Comparison of ENCODE assay signal across 1 cellular context in genomic region chr5:139273572-139274264, GRCh38.
TF ChIP-seq lines count a peak whose summit lies in the region.

No MANE protein-coding gene starts in this region.

TF ChIP-seq in K562, 482 proteins besides CTCF, POLR2A, EP300 and RAD21 (continued from another document and continues in another):
- TF ChIP-seq FOXO4 (CRISPR knock-in tag; IDR thresholded peaks at IDR 0.05) (no peak), BRCA1 (IDR thresholded peaks at IDR 0.05) (no peak), BRCA1 (CRISPR knock-in tag; IDR thresholded peaks at IDR 0.05) (no peak), HDAC2 (IDR thresholded peaks at IDR 0.05) (peak; percentile 29; the same call in 1 of the 2 replicates), BMI1 (IDR thresholded peaks at IDR 0.05; ENCODE audit: low read length) (no peak), SLC30A9 (CRISPR knock-in tag; IDR thresholded peaks at IDR 0.05) (no peak), ZBTB9 (CRISPR knock-in tag; IDR thresholded peaks at IDR 0.05) (peak; percentile 59; the same call in 1 of the 2 replicates), IRF2 (CRISPR knock-in tag; IDR thresholded peaks at IDR 0.05) (no peak), DLX4 (CRISPR knock-in tag; IDR thresholded peaks at IDR 0.05) (no peak), RNF2 (IDR thresholded peaks at IDR 0.05) (peak; percentile 86), SAFB (IDR thresholded peaks at IDR 0.05; ENCODE audit: borderline replicate concordance, low read depth, low read length) (peak; percentile 87; the same call in 1 of the 2 replicates), NFYB (IDR thresholded peaks at IDR 0.05; ENCODE audit: extremely low read depth, insufficient read length) (no peak), ZNF23 (CRISPR knock-in tag; IDR thresholded peaks at IDR 0.05) (no peak), ZNF140 (CRISPR knock-in tag; IDR thresholded peaks at IDR 0.05) (no peak), HMGXB4 (CRISPR knock-in tag; IDR thresholded peaks at IDR 0.05) (peak; percentile 66; the same call in 1 of the 2 replicates), PHF20 (IDR thresholded peaks at IDR 0.05; ENCODE audit: partially characterized antibody) (no peak), RREB1 (CRISPR knock-in tag; IDR thresholded peaks at IDR 0.05) (no peak), ZNF592 (IDR thresholded peaks at IDR 0.05) (no peak), GABPA (tag; conservative IDR thresholded peaks at IDR 0.05; ENCODE audit: low read depth) (peak; percentile 66), KDM1A (IDR thresholded peaks at IDR 0.05) (no peak; a peak in 1 of 4 replicates), MITF (IDR thresholded peaks at IDR 0.05) (peak; percentile 78; the same call in 1 of the 2 replicates), MED1 (CRISPR knock-in tag; IDR thresholded peaks at IDR 0.05; ENCODE audit: borderline replicate concordance) (no peak), TEAD1 (CRISPR knock-in tag; IDR thresholded peaks at IDR 0.05) (peak in 1 of 2 experiments; percentile 28; a peak in 1 of 4 replicates), MYNN (IDR thresholded peaks at IDR 0.05) (no peak), MYNN (CRISPR knock-in tag; IDR thresholded peaks at IDR 0.05) (no peak), MCM3 (IDR thresholded peaks at IDR 0.05) (no peak), CHD1 (IDR thresholded peaks at IDR 0.05; ENCODE audit: low read length) (no peak), YY1 (IDR thresholded peaks at IDR 0.05; ENCODE audit: borderline replicate concordance in 1 of 3, control insufficient read depth in 1 of 3, extremely low read depth in 1 of 3, insufficient read depth in 3 of 3, insufficient read length in 1 of 3, insufficient replicate concordance in 2 of 3, low read depth in 1 of 3, low read length in 2 of 3) (peak in 2 of 3 experiments; percentile 37 to 83), ZNF75A (CRISPR knock-in tag; IDR thresholded peaks at IDR 0.05) (no peak), RCOR1 (IDR thresholded peaks at IDR 0.05; ENCODE audit: borderline replicate concordance in 1 of 2, low read depth in 2 of 2, low read length in 2 of 2) (peak in 1 of 2 experiments; percentile 57; a peak in 1 of 4 replicates), JUNB (CRISPR knock-in tag; conservative IDR thresholded peaks at IDR 0.05) (no peak), ARID1B (IDR thresholded peaks at IDR 0.05) (peak; percentile 1; the same call in 1 of the 2 replicates), KLF6 (CRISPR knock-in tag; IDR thresholded peaks at IDR 0.05; ENCODE audit: borderline replicate concordance) (no peak), HCFC1 (IDR thresholded peaks at IDR 0.05; ENCODE audit: low read depth, low read length) (0 out of 2 replicates have a peak, but pooled peaks have one; percentile 9), E4F1 (CRISPR knock-in tag; IDR thresholded peaks at IDR 0.05; ENCODE audit: borderline replicate concordance) (no peak), E2F8 (IDR thresholded peaks at IDR 0.05; ENCODE audit: low read depth, partially characterized antibody) (no peak)
